1 cellular context compared by ENCODE assay signal in the genomic region with DNA sequence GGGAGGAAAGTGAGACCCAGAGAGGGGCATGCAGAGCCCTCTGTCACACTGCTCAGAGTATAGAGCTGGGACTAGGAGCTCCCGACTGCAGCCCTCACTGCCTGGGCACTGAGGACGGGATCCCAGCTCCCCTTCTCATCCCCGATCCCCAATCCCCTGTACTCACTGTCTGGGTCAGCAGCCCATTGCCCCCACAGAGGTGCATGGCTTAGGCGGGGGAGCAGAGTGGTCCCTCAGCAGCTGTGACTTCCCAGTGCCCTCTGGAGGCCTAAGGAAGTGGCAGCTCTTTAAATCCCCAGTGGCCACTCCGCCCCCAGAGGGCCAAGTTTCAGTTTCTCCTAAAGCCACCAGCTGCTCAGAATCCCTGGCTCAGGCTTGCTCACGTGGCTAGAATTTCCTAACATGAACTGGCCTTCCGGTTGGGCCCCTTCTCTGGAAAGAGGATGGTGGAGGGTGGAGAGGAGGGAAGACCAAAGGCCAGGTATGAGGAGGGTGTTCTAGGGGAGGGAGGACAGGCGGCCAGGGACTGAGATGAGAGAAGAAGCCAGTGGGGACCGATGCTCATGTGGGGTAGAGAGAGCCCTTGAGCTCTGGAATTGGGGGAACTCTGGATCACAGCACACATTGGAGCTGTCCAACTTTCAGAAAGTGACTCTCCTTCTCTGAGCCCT.
A peak's percentile ranks its signal among the peaks of the same experiment; 100 is the strongest.
TF ChIP-seq lines count a peak whose summit lies in the region.

TSS of gene BATF2 (minus strand) at position 262 of the 671 bp plus-strand sequence. CDS start at position 205, 57 bp downstream.

TF ChIP-seq in HepG2, 621 proteins besides CTCF, POLR2A, EP300 and RAD21 (continued from another document and continues in another):
- TF ChIP-seq, protein P1, sequence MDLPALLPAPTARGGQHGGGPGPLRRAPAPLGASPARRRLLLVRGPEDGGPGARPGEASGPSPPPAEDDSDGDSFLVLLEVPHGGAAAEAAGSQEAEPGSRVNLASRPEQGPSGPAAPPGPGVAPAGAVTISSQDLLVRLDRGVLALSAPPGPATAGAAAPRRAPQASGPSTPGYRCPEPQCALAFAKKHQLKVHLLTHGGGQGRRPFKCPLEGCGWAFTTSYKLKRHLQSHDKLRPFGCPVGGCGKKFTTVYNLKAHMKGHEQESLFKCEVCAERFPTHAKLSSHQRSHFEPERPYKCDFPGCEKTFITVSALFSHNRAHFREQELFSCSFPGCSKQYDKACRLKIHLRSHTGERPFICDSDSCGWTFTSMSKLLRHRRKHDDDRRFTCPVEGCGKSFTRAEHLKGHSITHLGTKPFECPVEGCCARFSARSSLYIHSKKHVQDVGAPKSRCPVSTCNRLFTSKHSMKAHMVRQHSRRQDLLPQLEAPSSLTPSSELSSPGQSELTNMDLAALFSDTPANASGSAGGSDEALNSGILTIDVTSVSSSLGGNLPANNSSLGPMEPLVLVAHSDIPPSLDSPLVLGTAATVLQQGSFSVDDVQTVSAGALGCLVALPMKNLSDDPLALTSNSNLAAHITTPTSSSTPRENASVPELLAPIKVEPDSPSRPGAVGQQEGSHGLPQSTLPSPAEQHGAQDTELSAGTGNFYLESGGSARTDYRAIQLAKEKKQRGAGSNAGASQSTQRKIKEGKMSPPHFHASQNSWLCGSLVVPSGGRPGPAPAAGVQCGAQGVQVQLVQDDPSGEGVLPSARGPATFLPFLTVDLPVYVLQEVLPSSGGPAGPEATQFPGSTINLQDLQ (CRISPR knock-in tag; IDR thresholded peaks at IDR 0.05) = peak; percentile 68; the same call in 1 of the 2 replicates
- 0 out of 2 replicates have a peak, but pooled peaks have one; percentile 66 for TF ChIP-seq ZNF501 (CRISPR knock-in tag; IDR thresholded peaks at IDR 0.05)
- TF ChIP-seq CBFB (CRISPR knock-in tag; IDR thresholded peaks at IDR 0.05) = no peak
- TF ChIP-seq ZIK1 (CRISPR knock-in tag; IDR thresholded peaks at IDR 0.05; ENCODE audit: borderline replicate concordance, low read depth) = no peak; the same call in 1 of the 2 replicates
- TF ChIP-seq, protein P2, sequence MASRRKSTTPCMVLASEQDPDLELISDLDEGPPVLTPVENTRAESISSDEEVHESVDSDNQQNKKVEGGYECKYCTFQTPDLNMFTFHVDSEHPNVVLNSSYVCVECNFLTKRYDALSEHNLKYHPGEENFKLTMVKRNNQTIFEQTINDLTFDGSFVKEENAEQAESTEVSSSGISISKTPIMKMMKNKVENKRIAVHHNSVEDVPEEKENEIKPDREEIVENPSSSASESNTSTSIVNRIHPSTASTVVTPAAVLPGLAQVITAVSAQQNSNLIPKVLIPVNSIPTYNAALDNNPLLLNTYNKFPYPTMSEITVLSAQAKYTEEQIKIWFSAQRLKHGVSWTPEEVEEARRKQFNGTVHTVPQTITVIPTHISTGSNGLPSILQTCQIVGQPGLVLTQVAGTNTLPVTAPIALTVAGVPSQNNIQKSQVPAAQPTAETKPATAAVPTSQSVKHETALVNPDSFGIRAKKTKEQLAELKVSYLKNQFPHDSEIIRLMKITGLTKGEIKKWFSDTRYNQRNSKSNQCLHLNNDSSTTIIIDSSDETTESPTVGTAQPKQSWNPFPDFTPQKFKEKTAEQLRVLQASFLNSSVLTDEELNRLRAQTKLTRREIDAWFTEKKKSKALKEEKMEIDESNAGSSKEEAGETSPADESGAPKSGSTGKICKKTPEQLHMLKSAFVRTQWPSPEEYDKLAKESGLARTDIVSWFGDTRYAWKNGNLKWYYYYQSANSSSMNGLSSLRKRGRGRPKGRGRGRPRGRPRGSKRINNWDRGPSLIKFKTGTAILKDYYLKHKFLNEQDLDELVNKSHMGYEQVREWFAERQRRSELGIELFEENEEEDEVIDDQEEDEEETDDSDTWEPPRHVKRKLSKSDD (CRISPR knock-in tag; IDR thresholded peaks at IDR 0.05; ENCODE audit: low read depth) = 0 out of 2 replicates have a peak, but pooled peaks have one; percentile 22
- no peak for TF ChIP-seq SIN3B (IDR thresholded peaks at IDR 0.05; ENCODE audit: low read length)
- TF ChIP-seq, protein P3, sequence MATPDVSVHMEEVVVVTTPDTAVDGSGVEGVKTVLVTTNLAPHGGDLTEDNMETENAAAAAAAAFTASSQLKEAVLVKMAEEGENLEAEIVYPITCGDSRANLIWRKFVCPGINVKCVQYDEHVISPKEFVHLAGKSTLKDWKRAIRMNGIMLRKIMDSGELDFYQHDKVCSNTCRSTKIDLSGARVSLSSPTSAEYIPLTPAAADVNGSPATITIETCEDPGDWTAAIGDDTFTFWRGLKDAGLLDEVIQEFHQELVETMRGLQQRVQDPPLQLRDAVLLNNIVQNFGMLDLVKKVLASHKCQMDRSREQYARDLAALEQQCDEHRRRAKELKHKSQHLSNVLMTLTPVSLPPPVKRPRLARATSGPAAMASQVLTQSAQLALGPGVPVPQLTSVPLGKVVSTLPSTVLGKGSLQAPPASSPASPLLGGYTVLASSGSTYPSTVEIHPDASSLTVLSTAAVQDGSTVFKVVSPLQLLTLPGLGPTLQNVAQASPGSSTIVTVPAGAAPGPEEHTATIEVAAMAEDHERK (CRISPR knock-in tag; IDR thresholded peaks at IDR 0.05; ENCODE audit: low read depth) = no peak
- no peak for TF ChIP-seq ZBTB42 (CRISPR knock-in tag; IDR thresholded peaks at IDR 0.05)
- TF ChIP-seq MIER3 (CRISPR knock-in tag; IDR thresholded peaks at IDR 0.05; ENCODE audit: borderline replicate concordance) = peak; percentile 69; the same call in 1 of the 2 replicates
- TF ChIP-seq, protein P4, sequence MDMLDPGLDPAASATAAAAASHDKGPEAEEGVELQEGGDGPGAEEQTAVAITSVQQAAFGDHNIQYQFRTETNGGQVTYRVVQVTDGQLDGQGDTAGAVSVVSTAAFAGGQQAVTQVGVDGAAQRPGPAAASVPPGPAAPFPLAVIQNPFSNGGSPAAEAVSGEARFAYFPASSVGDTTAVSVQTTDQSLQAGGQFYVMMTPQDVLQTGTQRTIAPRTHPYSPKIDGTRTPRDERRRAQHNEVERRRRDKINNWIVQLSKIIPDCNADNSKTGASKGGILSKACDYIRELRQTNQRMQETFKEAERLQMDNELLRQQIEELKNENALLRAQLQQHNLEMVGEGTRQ (IDR thresholded peaks at IDR 0.05; ENCODE audit: low read depth, low read length) = peak; percentile 78
- TF ChIP-seq, protein P4 (CRISPR knock-in tag; IDR thresholded peaks at IDR 0.05; ENCODE audit: borderline replicate concordance) = peak; percentile 97
- TF ChIP-seq ZNF776 (CRISPR knock-in tag; IDR thresholded peaks at IDR 0.05) = no peak
- peak; percentile 46; the same call in 1 of the 2 replicates for TF ChIP-seq ZNF121 (CRISPR knock-in tag; IDR thresholded peaks at IDR 0.05)
- TF ChIP-seq, protein P5, sequence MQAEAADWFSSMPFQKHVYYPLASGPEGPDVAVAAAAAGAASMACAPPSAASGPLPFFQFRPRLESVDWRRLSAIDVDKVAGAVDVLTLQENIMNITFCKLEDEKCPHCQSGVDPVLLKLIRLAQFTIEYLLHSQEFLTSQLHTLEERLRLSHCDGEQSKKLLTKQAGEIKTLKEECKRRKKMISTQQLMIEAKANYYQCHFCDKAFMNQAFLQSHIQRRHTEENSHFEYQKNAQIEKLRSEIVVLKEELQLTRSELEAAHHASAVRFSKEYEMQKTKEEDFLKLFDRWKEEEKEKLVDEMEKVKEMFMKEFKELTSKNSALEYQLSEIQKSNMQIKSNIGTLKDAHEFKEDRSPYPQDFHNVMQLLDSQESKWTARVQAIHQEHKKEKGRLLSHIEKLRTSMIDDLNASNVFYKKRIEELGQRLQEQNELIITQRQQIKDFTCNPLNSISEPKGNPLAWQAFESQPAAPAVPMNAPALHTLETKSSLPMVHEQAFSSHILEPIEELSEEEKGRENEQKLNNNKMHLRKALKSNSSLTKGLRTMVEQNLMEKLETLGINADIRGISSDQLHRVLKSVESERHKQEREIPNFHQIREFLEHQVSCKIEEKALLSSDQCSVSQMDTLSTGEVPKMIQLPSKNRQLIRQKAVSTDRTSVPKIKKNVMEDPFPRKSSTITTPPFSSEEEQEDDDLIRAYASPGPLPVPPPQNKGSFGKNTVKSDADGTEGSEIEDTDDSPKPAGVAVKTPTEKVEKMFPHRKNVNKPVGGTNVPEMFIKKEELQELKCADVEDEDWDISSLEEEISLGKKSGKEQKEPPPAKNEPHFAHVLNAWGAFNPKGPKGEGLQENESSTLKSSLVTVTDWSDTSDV (CRISPR knock-in tag; IDR thresholded peaks at IDR 0.05) = no peak
- no peak for TF ChIP-seq ZNF773 (CRISPR knock-in tag; IDR thresholded peaks at IDR 0.05; ENCODE audit: borderline replicate concordance)
- TF ChIP-seq ZNF768 (CRISPR knock-in tag; IDR thresholded peaks at IDR 0.05) = no peak; the same call in none of the 2 replicates
- TF ChIP-seq ZNF337 (CRISPR knock-in tag; IDR thresholded peaks at IDR 0.05; ENCODE audit: borderline replicate concordance, low read depth) = no peak
- no peak for TF ChIP-seq TCF7 (IDR thresholded peaks at IDR 0.05; ENCODE audit: low read depth)
- 0 out of 2 replicates have a peak, but pooled peaks have one; percentile 53 for TF ChIP-seq MXD3 (CRISPR knock-in tag; IDR thresholded peaks at IDR 0.05)
- TF ChIP-seq PHF8 (CRISPR knock-in tag; IDR thresholded peaks at IDR 0.05) = peak; percentile 65
- TF ChIP-seq, protein P6, sequence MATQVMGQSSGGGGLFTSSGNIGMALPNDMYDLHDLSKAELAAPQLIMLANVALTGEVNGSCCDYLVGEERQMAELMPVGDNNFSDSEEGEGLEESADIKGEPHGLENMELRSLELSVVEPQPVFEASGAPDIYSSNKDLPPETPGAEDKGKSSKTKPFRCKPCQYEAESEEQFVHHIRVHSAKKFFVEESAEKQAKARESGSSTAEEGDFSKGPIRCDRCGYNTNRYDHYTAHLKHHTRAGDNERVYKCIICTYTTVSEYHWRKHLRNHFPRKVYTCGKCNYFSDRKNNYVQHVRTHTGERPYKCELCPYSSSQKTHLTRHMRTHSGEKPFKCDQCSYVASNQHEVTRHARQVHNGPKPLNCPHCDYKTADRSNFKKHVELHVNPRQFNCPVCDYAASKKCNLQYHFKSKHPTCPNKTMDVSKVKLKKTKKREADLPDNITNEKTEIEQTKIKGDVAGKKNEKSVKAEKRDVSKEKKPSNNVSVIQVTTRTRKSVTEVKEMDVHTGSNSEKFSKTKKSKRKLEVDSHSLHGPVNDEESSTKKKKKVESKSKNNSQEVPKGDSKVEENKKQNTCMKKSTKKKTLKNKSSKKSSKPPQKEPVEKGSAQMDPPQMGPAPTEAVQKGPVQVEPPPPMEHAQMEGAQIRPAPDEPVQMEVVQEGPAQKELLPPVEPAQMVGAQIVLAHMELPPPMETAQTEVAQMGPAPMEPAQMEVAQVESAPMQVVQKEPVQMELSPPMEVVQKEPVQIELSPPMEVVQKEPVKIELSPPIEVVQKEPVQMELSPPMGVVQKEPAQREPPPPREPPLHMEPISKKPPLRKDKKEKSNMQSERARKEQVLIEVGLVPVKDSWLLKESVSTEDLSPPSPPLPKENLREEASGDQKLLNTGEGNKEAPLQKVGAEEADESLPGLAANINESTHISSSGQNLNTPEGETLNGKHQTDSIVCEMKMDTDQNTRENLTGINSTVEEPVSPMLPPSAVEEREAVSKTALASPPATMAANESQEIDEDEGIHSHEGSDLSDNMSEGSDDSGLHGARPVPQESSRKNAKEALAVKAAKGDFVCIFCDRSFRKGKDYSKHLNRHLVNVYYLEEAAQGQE (IDR thresholded peaks at IDR 0.05; ENCODE audit: borderline replicate concordance in 1 of 2, low read depth in 1 of 2, low read length in 2 of 2) = no peak; a peak in 3 of 4 replicates
- TF ChIP-seq ZNF136 (CRISPR knock-in tag; IDR thresholded peaks at IDR 0.05; ENCODE audit: low read depth) = 0 out of 2 replicates have a peak, but pooled peaks have one; percentile 3
- TF ChIP-seq NFE2L2 (IDR thresholded peaks at IDR 0.05; ENCODE audit: low read length) = no peak
- TF ChIP-seq PRPF4 (IDR thresholded peaks at IDR 0.05; ENCODE audit: low read depth, low read length, poor library complexity, severe bottlenecking) = no peak
- no peak for TF ChIP-seq ZNF24 (IDR thresholded peaks at IDR 0.05)
- no peak for TF ChIP-seq SCMH1 (CRISPR knock-in tag; IDR thresholded peaks at IDR 0.05; ENCODE audit: borderline replicate concordance)
- TF ChIP-seq SMAD3 (CRISPR knock-in tag; IDR thresholded peaks at IDR 0.05) = peak; percentile 55; the same call in 1 of the 2 replicates
- no peak for TF ChIP-seq TBL1XR1 (IDR thresholded peaks at IDR 0.05; ENCODE audit: borderline replicate concordance, low read length, partially characterized antibody)
- no peak for TF ChIP-seq ZNF460 (CRISPR knock-in tag; IDR thresholded peaks at IDR 0.05; ENCODE audit: borderline replicate concordance)
- no peak for TF ChIP-seq TBP (CRISPR knock-in tag; IDR thresholded peaks at IDR 0.05)
- no peak for TF ChIP-seq FLYWCH1 (CRISPR knock-in tag; IDR thresholded peaks at IDR 0.05)
- no peak for TF ChIP-seq ZBTB39 (CRISPR knock-in tag; IDR thresholded peaks at IDR 0.05)
- TF ChIP-seq, protein P7, sequence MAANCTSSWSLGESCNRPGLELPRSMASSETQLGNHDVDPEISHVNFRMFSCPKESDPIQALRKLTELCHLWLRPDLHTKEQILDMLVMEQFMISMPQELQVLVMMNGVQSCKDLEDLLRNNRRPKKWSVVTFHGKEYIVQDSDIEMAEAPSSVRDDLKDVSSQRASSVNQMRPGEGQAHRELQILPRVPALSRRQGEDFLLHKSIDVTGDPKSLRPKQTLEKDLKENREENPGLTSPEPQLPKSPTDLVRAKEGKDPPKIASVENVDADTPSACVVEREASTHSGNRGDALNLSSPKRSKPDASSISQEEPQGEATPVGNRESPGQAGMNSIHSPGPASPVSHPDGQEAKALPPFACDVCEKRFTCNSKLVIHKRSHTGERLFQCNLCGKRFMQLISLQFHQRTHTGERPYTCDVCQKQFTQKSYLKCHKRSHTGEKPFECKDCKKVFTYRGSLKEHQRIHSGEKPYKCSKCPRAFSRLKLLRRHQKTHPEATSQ (CRISPR knock-in tag; IDR thresholded peaks at IDR 0.05; ENCODE audit: borderline replicate concordance) = no peak
- TF ChIP-seq KDM1A (CRISPR knock-in tag; IDR thresholded peaks at IDR 0.05) = no peak
- TF ChIP-seq ZNF543 (CRISPR knock-in tag; IDR thresholded peaks at IDR 0.05) = peak; percentile 48; the same call in 1 of the 2 replicates
- TF ChIP-seq MTF2 (CRISPR knock-in tag; IDR thresholded peaks at IDR 0.05; ENCODE audit: borderline replicate concordance) = no peak
